ENCODE assay signal across 8 cellular contexts in genomic region chr1:1432951-1433803, GRCh38. TPM values are rescaled to one million over a fixed set of nuclear protein-coding genes. Genes with fewer than 3 reads are reported as not detected.
A peak's percentile ranks its signal among the peaks of the same experiment; 100 is the strongest.
DNase-seq lines count a peak whose midpoint lies in the region; ATAC-seq and TF ChIP-seq lines count a peak whose summit lies in the region.

No MANE protein-coding gene starts in this region.

- H3K27me3 ChIP-seq in lung (ENCODE audit: control insufficient read depth, insufficient read depth) (no peaks in the 10 kb centered on the region), thyroid gland (no peaks in the 10 kb centered on the region)

- H3K36me3 ChIP-seq in lung (ENCODE audit: control insufficient read depth in 2 of 2, insufficient read depth in 2 of 2, low read length in 2 of 2) (no peaks in the 10 kb centered on the region), thyroid gland (no peaks in the 10 kb centered on the region)

- no peak overlapping the region for H3K4me3 ChIP-seq in lung
- no peak overlapping the region for H3K4me3 ChIP-seq in thyroid gland (replicated peaks in 1 of 3)

- H3K4me1 ChIP-seq in lung (ENCODE audit: control insufficient read depth in 2 of 2, insufficient read depth in 2 of 2, low read length in 2 of 2) (peaks cover 0 to 52% of the 10 kb centered on the region in 2 donors), thyroid gland (peaks cover 16 to 70% of the 10 kb centered on the region in 2 donors)

- intact Hi-C loops in thyroid gland (cut with DNase I), result no loop called here

- H3K9me3 ChIP-seq in lung (ENCODE audit: control insufficient read depth in 2 of 2, insufficient read depth in 1 of 2, low read length in 1 of 2) (no peaks in the 10 kb centered on the region), thyroid gland (no peaks in the 10 kb centered on the region)

- TF ChIP-seq CTCF in C4-2B (conservative IDR thresholded peaks at IDR 0.05) (no peak), lung (IDR thresholded peaks at IDR 0.05; ENCODE audit: control extremely low read depth, extremely low read depth) (no peak), thyroid gland (IDR thresholded peaks at IDR 0.05) (no peak)

- DNase-seq in HuH-7 (ENCODE audit: low spot score) (peak; percentile 88), caudate nucleus (lab: John Stamatoyannopoulos, UW) (peak in 56 of 61 donors; percentile 32 to 85 (median 70)), lung (ENCODE audit: low spot score) (peak; percentile 89), thyroid gland (peak; percentile 34 to 43), T1000 (lab: John Stamatoyannopoulos, UW) (no peak)

- WGBS in lung, 2 donors, result 42 to 53% methylated on average over 34 of the region's 34 CpGs
- 61 to 79% methylated on average over 17 to 34 of the region's 34 CpGs for WGBS in thyroid gland, 2 donors

- H3K27ac ChIP-seq in C4-2B (peak overlapping the region; percentile 100), caudate nucleus (ENCODE audit: low read depth, low read length) (peak overlapping the region; percentile 97), lung (ENCODE audit: low read depth in 1 of 2, low read length in 1 of 2) (peak overlapping the region; percentile 79 to 84), thyroid gland (peak overlapping the region; percentile 26 to 69 (median 59))

- peak; percentile 59 for ATAC-seq in lung (ENCODE audit: insufficient read depth, low FRiP score)
- no peak for ATAC-seq in HG03442 (IDR thresholded peaks at IDR 0.05; ENCODE audit: unreplicated experiment)
- no peak for ATAC-seq in GM19455 (IDR thresholded peaks at IDR 0.05; ENCODE audit: unreplicated experiment)

- TF ChIP-seq POLR2A in thyroid gland (IDR thresholded peaks at IDR 0.05), result no peak

RNA-seq across cellular contexts. Expression of gene VWA1, which starts 2.3 kb away (rescaled TPM):
- total RNA-seq in lung, result 10 to 100 TPM; 72.6 to 94.3 TPM
- 10 to 100 TPM; 51.7 to 65.6 TPM for polyA plus RNA-seq in lung
- 10 to 100 TPM; 11.4 to 52.0 (median 30.3) TPM for total RNA-seq in thyroid gland

RNA-seq across cellular contexts. Expression of gene ANKRD65, which starts 12.1 kb away (rescaled TPM):
- total RNA-seq in lung (10 to 100 TPM; 30.2 to 54.2 TPM), thyroid gland (1 to 10 TPM; 2.0 to 3.2 (median 2.4) TPM)
- polyA plus RNA-seq in lung, result 10 to 100 TPM; 13.5 to 33.5 TPM

RNA-seq across cellular contexts. Expression of gene ATAD3C, which starts 16.3 kb away (rescaled TPM):
- total RNA-seq in lung (10 to 100 TPM in 1 of 2 donors, under 1 TPM in 1; 0.60 to 14.0 TPM), thyroid gland (10 to 100 TPM in 2 of 4 donors, 1 to 10 TPM in 2; 4.9 to 29.9 (median 15.1) TPM)
- polyA plus RNA-seq in lung, result 10 to 100 TPM; 15.7 to 18.0 TPM

RNA-seq across cellular contexts. Expression of gene MRPL20, which starts 26.1 kb away (rescaled TPM):
- total RNA-seq in lung (100 to 1,000 TPM in 1 of 2 donors, 10 to 100 TPM in 1; 60.1 to 115 TPM), thyroid gland (100 to 1,000 TPM; 123 to 199 (median 160) TPM)
- polyA plus RNA-seq in lung, result 100 to 1,000 TPM; 129 to 181 TPM

RNA-seq across cellular contexts. Expression of gene CCNL2, which starts 34.0 kb away (rescaled TPM):
- 100 to 1,000 TPM; 157 to 385 TPM for total RNA-seq in lung
- polyA plus RNA-seq in lung, result 100 to 1,000 TPM in 1 of 2 donors, 10 to 100 TPM in 1; 97.9 to 230 TPM
- 100 to 1,000 TPM; 167 to 307 (median 215) TPM for total RNA-seq in thyroid gland

Comparison
In these comparisons a context has a peak if more than half of its experiments do, and no peak if none do; other contexts are left out.
1. RNA of gene ANKRD65, which starts 12.1 kb away (total RNA-seq): 30.2 to 54.2 TPM in lung; 2.0 to 3.2 TPM in thyroid gland; every median in the first group is over 4 times any median in the second.
2. Peak in every context shown above with its lines, with median percentiles within 50 percentile points of each other: H3K27ac ChIP-seq.